In genomic region chr3:36734742-36735141, GRCh38 we compare ENCODE assay signal across 27 cellular contexts. TPM values are rescaled to one million over a fixed set of nuclear protein-coding genes. Genes with fewer than 3 reads are reported as not detected.
A peak's percentile ranks its signal among the peaks of the same experiment; 100 is the strongest.
DNase-seq lines count a peak whose midpoint lies in the region; ATAC-seq, FAIRE-seq and TF ChIP-seq lines count a peak whose summit lies in the region.
"Had no signal": no experiment of that assay in that cellular context is flagged by ENCODE, and none has a peak within 500 bp of the region (broad histone marks: within the 10 kb centered on the region; RNA-seq: fewer than 3 reads in every experiment).

No MANE protein-coding gene starts in this region.

- H3K9me1 ChIP-seq in K562 (ENCODE audit: control insufficient read depth, insufficient read depth, low read length), result no peaks in the 10 kb centered on the region

- CTCF ChIA-PET in K562 (lab: Yijun Ruan, JAX; ENCODE audit: low intra/inter-chr PET ratio) (no interaction called here), A673 (lab: Charles Lee) (interaction anchor here (0.6 kb wide), 1 partner anchor 80 kb away, joined by 5 read pairs; no protein-coding TSS in a partner anchor)

- no peak for ATAC-seq in K562

- H3K4me1 ChIP-seq in K562 (replicated peaks in 1 of 2; ENCODE audit: control insufficient read depth in 2 of 2, insufficient read depth in 2 of 2, low read length in 2 of 2) (peaks cover 0 to 10% of the 10 kb centered on the region in 2 experiments; a peak in 3 of 5 replicates), A673 (ENCODE audit: insufficient read depth, low read length, poor library complexity, severe bottlenecking) (no peaks in the 10 kb centered on the region)
- H3K4me1 ChIP-seq: BLaER1, SJSA1 had no signal

- H3K27me3 ChIP-seq in K562 (ENCODE audit: control insufficient read depth in 2 of 2, insufficient read depth in 2 of 2, low read length in 2 of 2), result peaks cover 7 to 31% of the 10 kb centered on the region in 2 experiments; a peak in 4 of 5 replicates
- H3K27me3 ChIP-seq in A673 (replicated peaks; ENCODE audit: insufficient read depth, low read depth, low read length, poor library complexity), result no peaks in the 10 kb centered on the region
- H3K27me3 ChIP-seq: BLaER1, SJSA1 had no signal

- TF ChIP-seq RAD21 in K562 (CRISPR knock-in tag; conservative IDR thresholded peaks at IDR 0.05 in 1 of 2, IDR thresholded peaks at IDR 0.05 in 1 of 2), result no peak

- no peaks in the 10 kb centered on the region for H3K36me3 ChIP-seq in K562 (ENCODE audit: control insufficient read depth, insufficient read depth, low read length)
- H3K36me3 ChIP-seq in A673 (ENCODE audit: insufficient read depth, low read length, poor library complexity, severe bottlenecking), result no peaks in the 10 kb centered on the region
- H3K36me3 ChIP-seq: BLaER1, SJSA1 had no signal

- H2AFZ ChIP-seq in K562 (ENCODE audit: low read depth, low read length), result no peak overlapping the region
- H2AFZ ChIP-seq: GM23248 had no signal

- in situ Hi-C loops in K562 (cut with MboI), result loop anchor here (10.0 to 25.0 kb wide), 3 partner anchors 128 to 480 kb away; no protein-coding TSS in a partner anchor

- WGBS in K562 (ENCODE audit: insufficient coverage, low coverage, missing lambda C conversion rate), result 0% methylated on average over 2 of the region's 2 CpGs

- 0 out of 2 replicates have a peak, but pooled peaks cover under 1% of the 10 kb centered on the region for H4K20me1 ChIP-seq in K562 (replicated peaks; ENCODE audit: control insufficient read depth, insufficient read depth, low read length)
- H4K20me1 ChIP-seq: BLaER1 had no signal

- BruUV-seq in K562 (replicated peaks; lab: Mats Ljungman, UMichigan) (no TSS peak), A673 (replicated peaks; lab: Mats Ljungman, UMichigan) (no TSS peak)

- H3K27ac ChIP-seq in K562 (ENCODE audit: extremely low read depth, low read depth, low read length) (no peak overlapping the region), A673 (ENCODE audit: low read depth, low read length, poor library complexity, severe bottlenecking) (no peak overlapping the region)
- H3K27ac ChIP-seq: BLaER1, GM23248, HL-60, SJSA1 had no signal

- no peak for TF ChIP-seq EP300 in K562 (IDR thresholded peaks at IDR 0.05; ENCODE audit: low read length)

- no peak for TF ChIP-seq POLR2A in K562 (conservative IDR thresholded peaks at IDR 0.05)

- FAIRE-seq in K562 (lab: Jason Lieb, UNC), result no peak
- FAIRE-seq in frontal cortex (lab: Jason Lieb, UNC), result no peak
- FAIRE-seq: GM12892, RCC 7860 had no signal

- H3K9ac ChIP-seq in K562 (ENCODE audit: insufficient read depth in 1 of 2, low read depth in 2 of 2, low read length in 2 of 2), result no peak overlapping the region
- H3K9ac ChIP-seq: BLaER1, GM23248 had no signal

- no peak overlapping the region for H3K4me2 ChIP-seq in K562 (ENCODE audit: insufficient read depth, low read length)
- H3K4me2 ChIP-seq: BLaER1 had no signal

- intact Hi-C loops in K562 (cut with micrococcal nuclease), result no loop called here
- intact Hi-C loops in A673 (cut with micrococcal nuclease; ENCODE audit: unreplicated experiment), result no loop called here

- H3K4me3 ChIP-seq in K562 (no peak overlapping the region), fibroblast of the aortic adventitia (ENCODE audit: low read depth, low read length) (no peak overlapping the region), A673 (ENCODE audit: low read depth, low read length, poor library complexity, severe bottlenecking) (no peak overlapping the region)
- H3K4me3 ChIP-seq: BLaER1, GM23248, SJSA1 had no signal

- no peaks in the 10 kb centered on the region for H3K79me2 ChIP-seq in K562 (ENCODE audit: control insufficient read depth, insufficient read depth, low read length)

- POLR2A ChIA-PET in K562 (lab: Yijun Ruan, JAX), result interaction anchor here (1.1 kb wide), 2 partner anchors 10 to 16 kb away, joined by 3 to 5 read pairs; no protein-coding TSS in a partner anchor
- POLR2A ChIA-PET in A673 (lab: Charles Lee; ENCODE audit: low non-redundant PET), result interaction anchor here (0.6 kb wide), 1 partner anchor 863 kb away, joined by 3 read pairs; no protein-coding TSS in a partner anchor

- DNase-seq in SKM-1 (lab: John Stamatoyannopoulos, UW; ENCODE audit: unreplicated experiment) (peak; percentile 6), SKM-1 treated with dmso at 0.1 percent for 144 hours (lab: John Stamatoyannopoulos, UW; ENCODE audit: unreplicated experiment) (no peak), MV-4-11 (lab: John Stamatoyannopoulos, UW) (peak; percentile 60), K562 (ENCODE audit: extremely low read depth in 1 of 4, low spot score in 3 of 4) (no peak), fibroblast of the aortic adventitia (ENCODE audit: low read depth) (peak; percentile 37), A673 (ENCODE audit: low spot score) (no peak), frontal cortex (ENCODE audit: low spot score in 2 of 2) (no peak), NCI-H1105 treated with DMSO at 0.1 percent for 48 hours (lab: John Stamatoyannopoulos, UW) (no peak)
- DNase-seq: CD4-positive, CD25-positive, alpha-beta regulatory T cell; DMS153; DND-41; GM23248; H7; Karpas-422; NCI-H1417; NCI-H1694; NCI-H2029 treated with DMSO at 0.1 percent for 48 hours; NCI-H2227 treated with DMSO at 0.1 percent for 48 hours; NCI-H69 had no signal

- H3K9me3 ChIP-seq in K562 (replicated peaks; ENCODE audit: control insufficient read depth, insufficient read depth, low read depth, low read length) (no peaks in the 10 kb centered on the region), A673 (ENCODE audit: low read depth, low read length, poor library complexity, severe bottlenecking) (no peaks in the 10 kb centered on the region)
- H3K9me3 ChIP-seq: BLaER1, SJSA1 had no signal

- no peak for TF ChIP-seq CTCF in K562 (IDR thresholded peaks at IDR 0.05 in 2 of 3, conservative IDR thresholded peaks at IDR 0.05 in 1 of 3; ENCODE audit: insufficient read depth in 2 of 3, low read depth in 1 of 3, low read length in 3 of 3)
- no peak for TF ChIP-seq CTCF in fibroblast of the aortic adventitia (IDR thresholded peaks at IDR 0.05; ENCODE audit: insufficient read depth, low read length)
- no peak for TF ChIP-seq CTCF in A673 (conservative IDR thresholded peaks at IDR 0.05; ENCODE audit: low read depth, low read length)

TF ChIP-seq in K562, 482 proteins besides CTCF, POLR2A, EP300 and RAD21:
- TF ChIP-seq ZNF316 (IDR thresholded peaks at IDR 0.05), result 0 out of 2 replicates have a peak, but pooled peaks have one; percentile 4
- TF ChIP-seq ARID2 (IDR thresholded peaks at IDR 0.05), result no peak

RNA-seq across cellular contexts. Expression of gene DCLK3, which starts 29.6 kb away (rescaled TPM):
- total RNA-seq in K562 (2011; cell fraction: chromatin; rRNA removed; ENCODE audit: low replicate concordance), result not detected in 2 replicates
- not detected in 2 replicates for total RNA-seq in K562 (2011; cell fraction: nucleolus; rRNA removed)
- not detected in 2 replicates for total RNA-seq in K562 (2011; cell fraction: nucleoplasm; rRNA removed)
- total RNA-seq in K562 (2014; rRNA removed) (not detected in 2 replicates), K562 (2014; rRNA removed; fragmentation: Illumina TruSeq; extraction: Trizol) (not detected in 2 replicates), K562 (2015; rRNA removed; fragmentation: Illumina TruSeq; extraction: Trizol) (not detected in 2 replicates), K562 (2021) (not detected in 2 replicates), fibroblast of the aortic adventitia (ENCODE audit: low replicate concordance) (0.25 TPM in 1 of 2 replicates, not detected in the other), A673 (2021) (0.04 and 0.06 TPM in 2 replicates), frontal cortex (7.7 TPM)
- polyA plus RNA-seq in K562 (2011; rRNA removed) (not detected in 2 replicates), K562 (2014; fragmentation: Illumina TruSeq; extraction: Trizol) (not detected in 2 replicates), K562 (2014; fragmentation: Nextera tagmentation; extraction: Ambion mirVana) (not detected), K562 (2014; rRNA removed) (not detected in 2 replicates)
- not detected in 2 replicates for polyA plus RNA-seq in K562 (2011; cell fraction: cytosol; rRNA removed)
- polyA plus RNA-seq in K562 (2011; cell fraction: nucleus; rRNA removed), result not detected in 2 replicates
- not detected in 2 replicates for polyA plus RNA-seq in K562 (2012)
- polyA minus RNA-seq in K562 (2011; rRNA and poly(A)+ RNA removed), result not detected in 2 replicates
- polyA minus RNA-seq in K562 (2011; cell fraction: cytosol; rRNA and poly(A)+ RNA removed), result not detected in 2 replicates
- not detected in 2 replicates for polyA minus RNA-seq in K562 (2011; cell fraction: nucleus; rRNA and poly(A)+ RNA removed)
- total RNA-seq: A172; CD4-positive, CD25-positive, alpha-beta regulatory T cell; NCI-H460; SJSA1 had no signal
- polyA plus RNA-seq: AG04450; CD4-positive, CD25-positive, alpha-beta regulatory T cell; GM23248 had no signal

Comparison
In these comparisons a context has a peak if more than half of its experiments do, and no peak if none do; other contexts are left out.
1. DNase-seq: peak in SKM-1 (single experiment), MV-4-11 (single experiment) and fibroblast of the aortic adventitia (single experiment); none in SKM-1 treated with dmso at 0.1 percent for 144 hours (single experiment), K562 (0 of 4), A673 (single experiment), frontal cortex (0 of 2) and NCI-H1105 treated with DMSO at 0.1 percent for 48 hours (single experiment).